16 cellular contexts compared by ENCODE assay signal in the genomic region with DNA sequence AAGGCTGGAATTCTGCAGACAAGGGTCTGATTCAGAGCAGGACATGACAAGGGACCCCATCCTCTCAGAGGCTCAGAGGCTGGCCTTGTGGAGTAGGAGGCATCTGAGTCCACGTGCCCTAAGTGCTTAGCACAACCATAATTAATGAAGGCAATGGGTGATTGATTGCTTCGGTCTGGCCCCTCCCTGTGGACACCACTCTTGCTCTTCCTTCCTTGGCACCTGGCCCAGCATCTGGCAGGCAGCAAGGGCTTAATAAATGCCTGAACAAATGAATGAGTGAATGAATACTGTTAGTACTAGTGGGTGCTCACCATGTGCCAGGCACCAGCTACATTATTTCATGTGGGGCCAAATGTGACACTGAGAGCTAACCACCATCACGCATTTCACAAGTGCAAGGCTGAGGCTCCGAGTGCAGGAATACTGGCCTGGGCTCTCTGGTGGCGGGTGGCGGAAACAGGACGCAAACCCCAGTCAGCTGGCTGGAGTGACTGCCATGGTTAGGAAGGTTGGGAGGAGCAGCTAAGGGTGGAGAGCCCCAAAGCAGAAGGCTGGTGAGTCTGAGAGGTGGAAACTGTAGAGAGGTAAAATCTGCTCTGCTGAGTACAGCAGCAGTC. TPM values are rescaled to one million over a fixed set of nuclear protein-coding genes. Genes with fewer than 3 reads are reported as not detected.
A peak's percentile ranks its signal among the peaks of the same experiment; 100 is the strongest.
DNase-seq lines count a peak whose midpoint lies in the region; TF ChIP-seq lines count a peak whose summit lies in the region.
"Had no signal": no experiment of that assay in that cellular context is flagged by ENCODE, and none has a peak within 500 bp of the region (broad histone marks: within the 10 kb centered on the region; RNA-seq: fewer than 3 reads in every experiment).

No MANE protein-coding gene starts in this region.

- no peaks in the 10 kb centered on the region for H3K4me1 ChIP-seq in GM23248 (ENCODE audit: insufficient read depth)
- H3K4me1 ChIP-seq in OCI-LY7 (ENCODE audit: insufficient read depth, low read length, poor library complexity, severe bottlenecking): no peaks in the 10 kb centered on the region
- H3K4me1 ChIP-seq: colonic mucosa had no signal

- DNase-seq in DMS53 (lab: John Stamatoyannopoulos, UW): peak; percentile 49
- DNase-seq in DMS53 treated with DMSO at 0.1 percent for 48 hours (lab: John Stamatoyannopoulos, UW; ENCODE audit: unreplicated experiment): no peak
- peak; percentile 19 for DNase-seq in GM23248
- peak; percentile 18 for DNase-seq in OCI-LY7 (ENCODE audit: low spot score)
- peak; percentile 23 to 62 for DNase-seq in foreskin fibroblast
- no peak for DNase-seq in GM10248 (ENCODE audit: extremely low spot score)
- no peak for DNase-seq in CD1c-positive myeloid dendritic cell (ENCODE audit: extremely low spot score)
- DNase-seq in cerebellum (ENCODE audit: low spot score): no peak
- DNase-seq: 8988T; activated T-cell treated with anti-CD3 and anti-CD28 coated beads, Interleukin-2, amount 50 U/mL, for 1 hour; colonic mucosa; esophagus squamous epithelium; NCI-H2081 treated with DMSO at 0.1 percent for 48 hours; ovary had no signal

- H3K9me2 ChIP-seq in GM23248 (ENCODE audit: insufficient read depth) (no peaks in the 10 kb centered on the region), OCI-LY7 (ENCODE audit: insufficient read depth, low read length) (no peaks in the 10 kb centered on the region)

- in situ Hi-C loops in GM23248 (cut with MboI): no loop called here

- intact Hi-C loops in OCI-LY7 (cut with micrococcal nuclease; ENCODE audit: unreplicated experiment): no loop called here

- WGBS in GM23248 (ENCODE audit: low coverage in 1 of 2, low lambda C conversion rate in 2 of 2, missing lambda C conversion rate in 2 of 2), 2 experiments: 84 to 95% methylated on average over 7 of the region's 7 CpGs

- H3K27ac ChIP-seq in GM23248: no peak overlapping the region
- no peak overlapping the region for H3K27ac ChIP-seq in OCI-LY7 (ENCODE audit: low read depth, low read length, poor library complexity, severe bottlenecking)
- H3K27ac ChIP-seq: colonic mucosa, ovary, thoracic aorta had no signal

- no peak overlapping the region for H2AFZ ChIP-seq in GM23248
- no peak overlapping the region for H2AFZ ChIP-seq in OCI-LY7 (ENCODE audit: low read length)

- no peaks in the 10 kb centered on the region for H3K79me2 ChIP-seq in GM23248 (ENCODE audit: insufficient read depth)
- no peaks in the 10 kb centered on the region for H3K79me2 ChIP-seq in OCI-LY7 (ENCODE audit: insufficient read depth, low read depth, low read length)

- H3K4me3 ChIP-seq in GM23248: no peak overlapping the region
- H3K4me3 ChIP-seq in OCI-LY7 (ENCODE audit: low read depth, low read length, poor library complexity, severe bottlenecking): no peak overlapping the region
- H3K4me3 ChIP-seq in foreskin fibroblast (ENCODE audit: low read depth in 1 of 2, low read length in 2 of 2): no peak overlapping the region
- H3K4me3 ChIP-seq: adrenal gland, colonic mucosa, esophagus squamous epithelium, ovary, thoracic aorta had no signal

- H3K27me3 ChIP-seq in GM23248 (replicated peaks; ENCODE audit: insufficient read depth): no peaks in the 10 kb centered on the region
- H3K27me3 ChIP-seq: adrenal gland, colonic mucosa, esophagus squamous epithelium, ovary had no signal

- H3K36me3 ChIP-seq in GM23248 (ENCODE audit: low read depth) (peaks cover 3% of the 10 kb centered on the region; the same call in 1 of the 2 replicates), OCI-LY7 (ENCODE audit: insufficient read depth, low read length) (no peaks in the 10 kb centered on the region)
- H3K36me3 ChIP-seq: adrenal gland, ovary had no signal

- TF ChIP-seq CTCF in OCI-LY7 (conservative IDR thresholded peaks at IDR 0.05; ENCODE audit: low read length): no peak
- TF ChIP-seq CTCF in foreskin fibroblast (IDR thresholded peaks at IDR 0.05; ENCODE audit: low read depth, low read length): no peak
- no peak for TF ChIP-seq CTCF in GM10248 (IDR thresholded peaks at IDR 0.05; ENCODE audit: control extremely low read depth, extremely low read depth, low read depth, missing control alignments)

- BruUV-seq in OCI-LY7 (replicated peaks; lab: Mats Ljungman, UMichigan): no TSS peak

- CTCF ChIA-PET in OCI-LY7 (lab: Charles Lee; ENCODE audit: unreplicated experiment): no interaction called here
- CTCF ChIA-PET in GM10248 (lab: Yijun Ruan, JAX): no interaction called here

- no peaks in the 10 kb centered on the region for H4K20me1 ChIP-seq in GM23248 (ENCODE audit: insufficient read depth)
- H4K20me1 ChIP-seq in OCI-LY7 (ENCODE audit: insufficient read depth, low read length): no peaks in the 10 kb centered on the region

- POLR2A ChIA-PET in OCI-LY7 (lab: Charles Lee): interaction anchor here (0.6 kb wide), 1 partner anchor 354 kb away, joined by 3 read pairs; no protein-coding TSS in a partner anchor
- POLR2A ChIA-PET in GM10248 (lab: Yijun Ruan, JAX): no interaction called here

- no peaks in the 10 kb centered on the region for H3F3A ChIP-seq in GM23248 (ENCODE audit: insufficient read depth)

- no peaks in the 10 kb centered on the region for H3K9me3 ChIP-seq in GM23248 (ENCODE audit: low read depth)
- H3K9me3 ChIP-seq in OCI-LY7 (ENCODE audit: low read length): no peaks in the 10 kb centered on the region; the same call in 1 of the 2 replicates
- H3K9me3 ChIP-seq: adrenal gland, colonic mucosa, thoracic aorta had no signal

- H3K4me2 ChIP-seq in GM23248 (ENCODE audit: unreplicated experiment) (no peak overlapping the region), OCI-LY7 (ENCODE audit: low read length) (no peak overlapping the region)

- no peak overlapping the region for H3K9ac ChIP-seq in GM23248

RNA-seq across cellular contexts. Expression of gene ASS1, which starts 53.6 kb away (rescaled TPM):
- total RNA-seq in GM23248 (2014; rRNA removed; shearing (Covaris generic)): 182 and 216 TPM in 2 replicates
- 120 and 124 TPM in 2 replicates for polyA plus RNA-seq in GM23248 (2016; fragmentation: Nextera tagmentation; extraction: Ambion mirVana)
- total RNA-seq in OCI-LY7 (2014; rRNA removed; shearing (Covaris generic)): 13.6 and 16.3 TPM in 2 replicates
- 0.70 and 0.76 TPM in 2 replicates for total RNA-seq in OCI-LY7 (2022)
- total RNA-seq in cerebellum: 37.8 TPM

Comparison
In these comparisons a context has a peak if more than half of its experiments do, and no peak if none do; other contexts are left out.
1. DNase-seq: peak in DMS53 (single experiment), GM23248 (single experiment), OCI-LY7 (single experiment) and foreskin fibroblast (2 of 2); none in DMS53 treated with DMSO at 0.1 percent for 48 hours (single experiment), GM10248 (single experiment), CD1c-positive myeloid dendritic cell (single experiment) and cerebellum (single experiment).